ENCODE assay signal across 21 cellular contexts in genomic region chr10:80519936-80520650, GRCh38. TPM values are rescaled to one million over a fixed set of nuclear protein-coding genes. Genes with fewer than 3 reads are reported as not detected.
A peak's percentile ranks its signal among the peaks of the same experiment; 100 is the strongest.
DNase-seq lines count a peak whose midpoint lies in the region; ATAC-seq lines count a peak whose summit lies in the region.
"Had no signal": no experiment of that assay in that cellular context is flagged by ENCODE, and none has a peak within 500 bp of the region (broad histone marks: within the 10 kb centered on the region; RNA-seq: fewer than 3 reads in every experiment).

No MANE protein-coding gene starts in this region.

- peaks cover 55% of the 10 kb centered on the region for H3K4me1 Mint-ChIP-seq in activated naive CD4-positive, alpha-beta T cell treated with anti-CD3 and anti-CD28 coated beads, Interleukin-2, amount 10 ng/mL, durations not matched to agents 7 days and 5 days
- peaks cover 46 to 47% (median 46%) of the 10 kb centered on the region in 3 donors for H3K4me1 Mint-ChIP-seq in T-cell
- peaks cover 56% of the 10 kb centered on the region for H3K4me1 Mint-ChIP-seq in dendritic cell treated with granulocyte-macrophage colony-stimulating factor and Interleukin-4, amounts not matched to agents 40 ng/mL and 50 ng/mL, for 4 days (ENCODE audit: low read depth)

- peak overlapping the region; percentile 69 for H3K27ac Mint-ChIP-seq in activated naive CD4-positive, alpha-beta T cell treated with anti-CD3 and anti-CD28 coated beads, Interleukin-2, amount 10 ng/mL, durations not matched to agents 7 days and 5 days
- H3K27ac Mint-ChIP-seq in T-cell: peak overlapping the region; percentile 66 to 82
- peak overlapping the region; percentile 21 for H3K27ac Mint-ChIP-seq in dendritic cell treated with granulocyte-macrophage colony-stimulating factor and Interleukin-4, amounts not matched to agents 40 ng/mL and 50 ng/mL, for 4 days

- no peak for ATAC-seq in T-cell (replicated peaks in 1 of 4)
- ATAC-seq in sciatic nerve: peak; percentile 7
- no peak for ATAC-seq in HG02970 (IDR thresholded peaks at IDR 0.05; ENCODE audit: low FRiP score, unreplicated experiment)
- ATAC-seq: foreskin keratinocyte, mucosa of descending colon had no signal

- H3K36me3 Mint-ChIP-seq in activated naive CD4-positive, alpha-beta T cell treated with anti-CD3 and anti-CD28 coated beads, Interleukin-2, amount 10 ng/mL, durations not matched to agents 7 days and 5 days: peaks cover 60% of the 10 kb centered on the region
- peaks cover 44% of the 10 kb centered on the region for H3K36me3 Mint-ChIP-seq in T-cell
- H3K36me3 Mint-ChIP-seq in dendritic cell treated with granulocyte-macrophage colony-stimulating factor and Interleukin-4, amounts not matched to agents 40 ng/mL and 50 ng/mL, for 4 days (ENCODE audit: low read depth): peaks cover 69% of the 10 kb centered on the region

- H3K27me3 Mint-ChIP-seq in activated naive CD4-positive, alpha-beta T cell treated with anti-CD3 and anti-CD28 coated beads, Interleukin-2, amount 10 ng/mL, durations not matched to agents 7 days and 5 days: no peaks in the 10 kb centered on the region
- H3K27me3 Mint-ChIP-seq in T-cell: no peaks in the 10 kb centered on the region
- no peaks in the 10 kb centered on the region for H3K27me3 Mint-ChIP-seq in dendritic cell treated with granulocyte-macrophage colony-stimulating factor and Interleukin-4, amounts not matched to agents 40 ng/mL and 50 ng/mL, for 4 days

- intact Hi-C loops in dendritic cell treated with granulocyte-macrophage colony-stimulating factor and Interleukin-4, amounts not matched to agents 40 ng/mL and 50 ng/mL, for 4 days (cut with micrococcal nuclease): no loop called here
- intact Hi-C loops in sciatic nerve (cut with DNase I): no loop called here

- H3K9me3 Mint-ChIP-seq in activated naive CD4-positive, alpha-beta T cell treated with anti-CD3 and anti-CD28 coated beads, Interleukin-2, amount 10 ng/mL, durations not matched to agents 7 days and 5 days: no peaks in the 10 kb centered on the region
- H3K9me3 Mint-ChIP-seq in T-cell: no peaks in the 10 kb centered on the region
- H3K9me3 Mint-ChIP-seq in dendritic cell treated with granulocyte-macrophage colony-stimulating factor and Interleukin-4, amounts not matched to agents 40 ng/mL and 50 ng/mL, for 4 days: no peaks in the 10 kb centered on the region
- H3K9me3 Mint-ChIP-seq: activated T-helper 2 cell treated with anti-CD3 and anti-CD28 coated beads, Interferon-gamma antibody, Interleukin-2, Interleukin-4, amounts not matched to agents 10 μg/mL and 5 μg/mL and 100 μg/mL, durations not matched to agents 14 hours and 24 hours and 36 hours had no signal

- no peak for DNase-seq in activated naive CD4-positive, alpha-beta T cell treated with anti-CD3 and anti-CD28 coated beads, Interleukin-2, amount 10 ng/mL, durations not matched to agents 7 days and 5 days
- DNase-seq in activated naive CD4-positive, alpha-beta T cell (lab: John Stamatoyannopoulos, UW): no peak
- DNase-seq in T-cell (no peak), sciatic nerve (ENCODE audit: low spot score) (no peak), HT-29 (ENCODE audit: low spot score) (no peak), 8988T (no peak)
- DNase-seq: COR-L47, EL, foreskin keratinocyte, left cardiac atrium, NCI-H1105, NCI-H526, SHP77, WERI-Rb-1 had no signal

- CTCF ChIA-PET in activated naive CD4-positive, alpha-beta T cell treated with anti-CD3 and anti-CD28 coated beads, Interleukin-2, amount 10 ng/mL, durations not matched to agents 7 days and 5 days (lab: Charles Lee): interaction anchor here (0.8 to 2.2 kb wide), 4 partner anchors 9 to 76 kb away, joined by 3 to 7 read pairs (median 4); no protein-coding TSS in a partner anchor
- CTCF ChIA-PET in T-cell (lab: Charles Lee): no interaction called here

- POLR2A ChIA-PET in T-cell (lab: Charles Lee): no interaction called here

- no peak overlapping the region for H3K4me3 Mint-ChIP-seq in activated naive CD4-positive, alpha-beta T cell treated with anti-CD3 and anti-CD28 coated beads, Interleukin-2, amount 10 ng/mL, durations not matched to agents 7 days and 5 days
- H3K4me3 Mint-ChIP-seq in T-cell: no peak overlapping the region
- H3K4me3 Mint-ChIP-seq in dendritic cell treated with granulocyte-macrophage colony-stimulating factor and Interleukin-4, amounts not matched to agents 40 ng/mL and 50 ng/mL, for 4 days: no peak overlapping the region

RNA-seq across cellular contexts. Expression of gene SH2D4B, which starts 17.6 kb away (rescaled TPM):
- total RNA-seq in T-cell (under 1 TPM; 0.12 to 0.26 (median 0.23) TPM), sciatic nerve (0.18 TPM)
- total RNA-seq in HT-29 (2014; rRNA removed; shearing (Covaris generic)): not detected in 2 replicates
- total RNA-seq: foreskin keratinocyte, H4, mucosa of descending colon, osteocyte, right lobe of liver had no signal

Comparison
In these comparisons a context has a peak if more than half of its experiments do, and no peak if none do; other contexts are left out.
1. H3K27ac Mint-ChIP-seq: peak in every context shown above with its lines; median percentile 74 in T-cell; 69 in activated naive CD4-positive, alpha-beta T cell treated with anti-CD3 and anti-CD28 coated beads, Interleukin-2, amount 10 ng/mL, durations not matched to agents 7 days and 5 days; 21 in dendritic cell treated with granulocyte-macrophage colony-stimulating factor and Interleukin-4, amounts not matched to agents 40 ng/mL and 50 ng/mL, for 4 days.